ENCODE assay signal across 20 cellular contexts in genomic region chr2:116416988-116417387, GRCh38.
DNase-seq lines count a peak whose midpoint lies in the region; ATAC-seq, FAIRE-seq and TF ChIP-seq lines count a peak whose summit lies in the region.
"Had no signal": no experiment of that assay in that cellular context is flagged by ENCODE, and none has a peak within 500 bp of the region (broad histone marks: within the 10 kb centered on the region; RNA-seq: fewer than 3 reads in every experiment).

No MANE protein-coding gene starts in this region.

- no peaks in the 10 kb centered on the region for H3K36me3 ChIP-seq in MG63
- no peaks in the 10 kb centered on the region for H3K36me3 ChIP-seq in pancreas

- peak; percentile 30 for DNase-seq in MG63
- peak; percentile 61 for DNase-seq in astrocyte of the cerebellum (ENCODE audit: low read depth)
- peak; percentile 0 for DNase-seq in fibroblast of pulmonary artery (ENCODE audit: low read depth)
- DNase-seq in superior temporal gyrus (ENCODE audit: extremely low spot score): peak; percentile 13
- DNase-seq in pancreas: no peak
- DNase-seq in cerebellar cortex (ENCODE audit: low spot score): no peak
- no peak for DNase-seq in GDM1 (lab: John Stamatoyannopoulos, UW)
- DNase-seq: AML-193; C1 segment of cervical spinal cord; Calu3; CD4-positive, alpha-beta memory T cell; COR-L47; DMS53; DMS79 treated with DMSO at 0.1 percent for 48 hours; H9 had no signal

- WGBS in pancreas, 2 donors: 44 to 56% methylated on average over 1 of the region's 1 CpG

- no peak overlapping the region for H3K27ac ChIP-seq in pancreas
- H3K27ac ChIP-seq: 22Rv1 had no signal

- no peaks in the 10 kb centered on the region for H3K4me1 ChIP-seq in pancreas

- no peak for ATAC-seq in pancreas
- ATAC-seq: GM23338, HCT116 had no signal

- intact Hi-C loops in pancreas (cut with DNase I): no loop called here

- TF ChIP-seq CTCF in astrocyte of the cerebellum (IDR thresholded peaks at IDR 0.05; ENCODE audit: low read depth, low read length, missing control alignments) (no peak), fibroblast of pulmonary artery (IDR thresholded peaks at IDR 0.05; ENCODE audit: low read length, missing control alignments) (no peak), pancreas (IDR thresholded peaks at IDR 0.05) (no peak)

- no peak for FAIRE-seq in pancreas (lab: Jason Lieb, UNC)
- FAIRE-seq: A204.1, GM19239 had no signal

- no peaks in the 10 kb centered on the region for H3K27me3 ChIP-seq in MG63
- no peaks in the 10 kb centered on the region for H3K27me3 ChIP-seq in pancreas

- H3K9me3 ChIP-seq in MG63 (peaks cover 15% of the 10 kb centered on the region), pancreas (no peaks in the 10 kb centered on the region)

- H3K4me3 ChIP-seq in MG63 (no peak overlapping the region), astrocyte of the cerebellum (ENCODE audit: low read depth, low read length) (no peak overlapping the region), fibroblast of pulmonary artery (replicated peaks; ENCODE audit: low read depth, low read length) (no peak overlapping the region), pancreas (no peak overlapping the region)
- H3K4me3 ChIP-seq: GM23338 had no signal

- in situ Hi-C loops in astrocyte of the cerebellum (cut with HindIII; ENCODE audit: low sequenced_read_pairs): no loop called here

Comparison
In these comparisons a context has a peak if more than half of its experiments do, and no peak if none do; other contexts are left out.
1. DNase-seq: peak in MG63 (single experiment), astrocyte of the cerebellum (single experiment), fibroblast of pulmonary artery (single experiment) and superior temporal gyrus (single experiment); none in pancreas (0 of 6), cerebellar cortex (single experiment) and GDM1 (single experiment).